9 cellular contexts compared by ENCODE assay signal in genomic region chr10:101018600-101019439, GRCh38. TPM values are rescaled to one million over a fixed set of nuclear protein-coding genes. Genes with fewer than 3 reads are reported as not detected.
DNase-seq lines count a peak whose midpoint lies in the region; ATAC-seq and TF ChIP-seq lines count a peak whose summit lies in the region.
"Had no signal": no experiment of that assay in that cellular context is flagged by ENCODE, and none has a peak within 500 bp of the region (broad histone marks: within the 10 kb centered on the region; RNA-seq: fewer than 3 reads in every experiment).

No MANE protein-coding gene starts in this region.

- peak; percentile 65 for DNase-seq in COLO829 (ENCODE audit: low spot score)
- DNase-seq in Peyer's patch = peak; percentile 45 to 93 (median 93)
- peak; percentile 71 for DNase-seq in activated T-helper 1 cell treated with anti-CD3 and anti-CD28 coated beads, Interleukin-12 subunit alpha, Interleukin-12 subunit beta, Interleukin-2, Interleukin-4 antibody, amounts not matched to agents 30 ng/mL and 10 ng/mL and 1 ng/mL, durations not matched to agents 14 hours and 24 hours and 36 hours (ENCODE audit: low spot score)
- peak; percentile 74 for DNase-seq in fibroblast of peridontal ligament (ENCODE audit: extremely low read depth)
- peak; percentile 84 for DNase-seq in superior temporal gyrus (ENCODE audit: extremely low spot score)

- H3K36me3 ChIP-seq in Peyer's patch = no peaks in the 10 kb centered on the region

- H3K9me3 ChIP-seq in Peyer's patch = no peaks in the 10 kb centered on the region

- peaks cover 17% of the 10 kb centered on the region for H3K4me1 Mint-ChIP-seq in activated T-helper 1 cell treated with anti-CD3 and anti-CD28 coated beads, Interleukin-12 subunit alpha, Interleukin-12 subunit beta, Interleukin-2, Interleukin-4 antibody, amounts not matched to agents 30 ng/mL and 10 ng/mL and 1 ng/mL, durations not matched to agents 14 hours and 24 hours and 36 hours (ENCODE audit: low read depth)
- H3K4me1 Mint-ChIP-seq in nephron = peaks cover 36% of the 10 kb centered on the region

- H3K27ac Mint-ChIP-seq in activated T-helper 1 cell treated with anti-CD3 and anti-CD28 coated beads, Interleukin-12 subunit alpha, Interleukin-12 subunit beta, Interleukin-2, Interleukin-4 antibody, amounts not matched to agents 30 ng/mL and 10 ng/mL and 1 ng/mL, durations not matched to agents 14 hours and 24 hours and 36 hours = no peak overlapping the region
- H3K27ac Mint-ChIP-seq in nephron = peak overlapping the region in 1 of 3 experiments; percentile 65
- H3K27ac Mint-ChIP-seq: T-helper 1 cell treated with Interleukin-12 subunit alpha and Interleukin-12 subunit beta and Interleukin-4 antibody, amounts not matched to agents 30 μg/mL and 1 μg/mL, for 36 hours had no signal

- TF ChIP-seq POLR2A in Peyer's patch (IDR thresholded peaks at IDR 0.05) = no peak

- intact Hi-C loops in activated T-helper 1 cell treated with anti-CD3 and anti-CD28 coated beads, Interleukin-12 subunit alpha, Interleukin-12 subunit beta, Interleukin-2, Interleukin-4 antibody, amounts not matched to agents 30 ng/mL and 10 ng/mL and 1 ng/mL, durations not matched to agents 14 hours and 24 hours and 36 hours (cut with micrococcal nuclease) = loop anchor here (1.0 to 5.0 kb wide), 4 partner anchors 12 to 123 kb away; partner anchors contain the start of genes PDZD7 and SFXN3

- H3K4me1 ChIP-seq in Peyer's patch = peaks cover 0 to 9% (median 7%) of the 10 kb centered on the region in 4 donors

- ATAC-seq in HG03135 (IDR thresholded peaks at IDR 0.05; ENCODE audit: unreplicated experiment) (peak; percentile 53), HG02840 (IDR thresholded peaks at IDR 0.05; ENCODE audit: low FRiP score, unreplicated experiment) (no peak)

- H3K9me3 Mint-ChIP-seq in activated T-helper 1 cell treated with anti-CD3 and anti-CD28 coated beads, Interleukin-12 subunit alpha, Interleukin-12 subunit beta, Interleukin-2, Interleukin-4 antibody, amounts not matched to agents 30 ng/mL and 10 ng/mL and 1 ng/mL, durations not matched to agents 14 hours and 24 hours and 36 hours = no peaks in the 10 kb centered on the region
- H3K9me3 Mint-ChIP-seq in nephron = no peaks in the 10 kb centered on the region
- H3K9me3 Mint-ChIP-seq: T-helper 1 cell treated with Interleukin-12 subunit alpha and Interleukin-12 subunit beta and Interleukin-4 antibody, amounts not matched to agents 30 μg/mL and 1 μg/mL, for 36 hours had no signal

- no peak overlapping the region for H3K4me3 ChIP-seq in Peyer's patch

- peak in 4 of 6 experiments; percentile 72 to 92 (median 86) for TF ChIP-seq CTCF in Peyer's patch (IDR thresholded peaks at IDR 0.05)
- peak; percentile 62 to 81 (median 63) for TF ChIP-seq CTCF in nephron (IDR thresholded peaks at IDR 0.05; ENCODE audit: unreplicated experiment in 3 of 3)

- H3K4me3 Mint-ChIP-seq in activated T-helper 1 cell treated with anti-CD3 and anti-CD28 coated beads, Interleukin-12 subunit alpha, Interleukin-12 subunit beta, Interleukin-2, Interleukin-4 antibody, amounts not matched to agents 30 ng/mL and 10 ng/mL and 1 ng/mL, durations not matched to agents 14 hours and 24 hours and 36 hours = no peak overlapping the region
- peak overlapping the region; percentile 12 to 27 (median 21) for H3K4me3 Mint-ChIP-seq in nephron
- H3K4me3 Mint-ChIP-seq: T-helper 1 cell treated with Interleukin-12 subunit alpha and Interleukin-12 subunit beta and Interleukin-4 antibody, amounts not matched to agents 30 μg/mL and 1 μg/mL, for 36 hours had no signal

- no peak overlapping the region for H3K27ac ChIP-seq in Peyer's patch

- H3K27me3 Mint-ChIP-seq in activated T-helper 1 cell treated with anti-CD3 and anti-CD28 coated beads, Interleukin-12 subunit alpha, Interleukin-12 subunit beta, Interleukin-2, Interleukin-4 antibody, amounts not matched to agents 30 ng/mL and 10 ng/mL and 1 ng/mL, durations not matched to agents 14 hours and 24 hours and 36 hours (ENCODE audit: insufficient read depth) = peaks cover 34% of the 10 kb centered on the region
- H3K27me3 Mint-ChIP-seq in nephron (ENCODE audit: low read depth) = peaks cover 54% of the 10 kb centered on the region

- no peaks in the 10 kb centered on the region for H3K27me3 ChIP-seq in Peyer's patch

- H3K36me3 Mint-ChIP-seq in activated T-helper 1 cell treated with anti-CD3 and anti-CD28 coated beads, Interleukin-12 subunit alpha, Interleukin-12 subunit beta, Interleukin-2, Interleukin-4 antibody, amounts not matched to agents 30 ng/mL and 10 ng/mL and 1 ng/mL, durations not matched to agents 14 hours and 24 hours and 36 hours (ENCODE audit: low read depth) = no peaks in the 10 kb centered on the region
- no peaks in the 10 kb centered on the region for H3K36me3 Mint-ChIP-seq in nephron (ENCODE audit: low read depth)

RNA-seq across cellular contexts. Expression of gene PDZD7, which starts 12.1 kb away (rescaled TPM):
- total RNA-seq in Peyer's patch = 10 to 100 TPM in 3 of 4 donors, under 1 TPM in 1; 0.83 to 58.7 (median 51.3) TPM
- total RNA-seq in activated T-helper 1 cell treated with anti-CD3 and anti-CD28 coated beads, Interleukin-12 subunit alpha, Interleukin-12 subunit beta, Interleukin-2, Interleukin-4 antibody, amounts not matched to agents 30 ng/mL and 10 ng/mL and 1 ng/mL, durations not matched to agents 14 hours and 24 hours and 36 hours = 0.47 and 0.54 TPM in 2 replicates

RNA-seq across cellular contexts. Expression of gene SFXN3, which starts 12.2 kb away (rescaled TPM):
- 100 to 1,000 TPM; 165 to 772 (median 494) TPM for total RNA-seq in Peyer's patch
- total RNA-seq in activated T-helper 1 cell treated with anti-CD3 and anti-CD28 coated beads, Interleukin-12 subunit alpha, Interleukin-12 subunit beta, Interleukin-2, Interleukin-4 antibody, amounts not matched to agents 30 ng/mL and 10 ng/mL and 1 ng/mL, durations not matched to agents 14 hours and 24 hours and 36 hours = 34.8 and 39.0 TPM in 2 replicates

RNA-seq across cellular contexts. Expression of gene LZTS2, which starts 19.2 kb away (rescaled TPM):
- total RNA-seq in Peyer's patch = 10 to 100 TPM; 28.0 to 57.4 (median 47.1) TPM
- 22.3 TPM in 2 replicates for total RNA-seq in activated T-helper 1 cell treated with anti-CD3 and anti-CD28 coated beads, Interleukin-12 subunit alpha, Interleukin-12 subunit beta, Interleukin-2, Interleukin-4 antibody, amounts not matched to agents 30 ng/mL and 10 ng/mL and 1 ng/mL, durations not matched to agents 14 hours and 24 hours and 36 hours

RNA-seq across cellular contexts. Expression of gene TWNK, which starts 31.5 kb away (rescaled TPM):
- 10 to 100 TPM in 1 of 4 donors, 1 to 10 TPM in 3; 3.8 to 18.2 (median 4.4) TPM for total RNA-seq in Peyer's patch
- total RNA-seq in activated T-helper 1 cell treated with anti-CD3 and anti-CD28 coated beads, Interleukin-12 subunit alpha, Interleukin-12 subunit beta, Interleukin-2, Interleukin-4 antibody, amounts not matched to agents 30 ng/mL and 10 ng/mL and 1 ng/mL, durations not matched to agents 14 hours and 24 hours and 36 hours = 41.1 and 42.3 TPM in 2 replicates

RNA-seq across cellular contexts. Expression of gene MRPL43, which starts 31.5 kb away (rescaled TPM):
- 10 to 100 TPM; 40.5 to 85.5 (median 61.7) TPM for total RNA-seq in Peyer's patch
- total RNA-seq in activated T-helper 1 cell treated with anti-CD3 and anti-CD28 coated beads, Interleukin-12 subunit alpha, Interleukin-12 subunit beta, Interleukin-2, Interleukin-4 antibody, amounts not matched to agents 30 ng/mL and 10 ng/mL and 1 ng/mL, durations not matched to agents 14 hours and 24 hours and 36 hours = 61.5 and 63.2 TPM in 2 replicates
